18 cellular contexts compared by ENCODE assay signal in the genomic region with DNA sequence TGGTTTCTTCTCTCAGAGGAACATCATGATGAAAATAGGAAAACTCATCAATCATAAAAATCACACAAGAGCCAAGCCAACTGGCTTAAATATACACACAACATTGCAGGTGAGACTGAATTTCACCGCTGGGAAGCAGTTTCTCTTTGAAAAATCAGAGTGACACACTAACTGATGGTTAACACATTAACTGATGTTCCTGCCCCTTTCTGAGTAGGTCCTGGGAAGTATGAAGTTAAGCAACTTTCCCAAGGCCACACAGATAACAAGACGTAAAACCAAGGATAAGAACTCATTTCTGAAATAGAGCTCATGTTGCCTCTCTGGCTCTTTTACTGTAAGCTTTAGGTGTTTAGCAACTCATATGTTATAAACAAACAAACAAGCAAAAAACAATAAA.
DNase-seq lines count a peak whose midpoint lies in the region; ATAC-seq, FAIRE-seq and TF ChIP-seq lines count a peak whose summit lies in the region.
"Had no signal": no experiment of that assay in that cellular context is flagged by ENCODE, and none has a peak within 500 bp of the region (broad histone marks: within the 10 kb centered on the region; RNA-seq: fewer than 3 reads in every experiment).

No MANE protein-coding gene starts in this region.

- no peak overlapping the region for H3K18ac ChIP-seq in H1 (ENCODE audit: extremely low read depth, low read length)

- no peak overlapping the region for H2BK15ac ChIP-seq in H1 (ENCODE audit: low read length)

- no peak overlapping the region for H2BK5ac ChIP-seq in H1 (ENCODE audit: low read depth, low read length)

- TF ChIP-seq EP300 in H1 (IDR thresholded peaks at IDR 0.05; ENCODE audit: borderline replicate concordance in 1 of 2, low read depth in 2 of 2, low read length in 2 of 2) = no peak

- no peak overlapping the region for H3K4ac ChIP-seq in H1 (replicated peaks; ENCODE audit: insufficient read length, low read depth, low read length)

- H3K9me3 Mint-ChIP-seq in Caco-2 (ENCODE audit: unreplicated experiment) (peaks cover 20% of the 10 kb centered on the region), type B pancreatic cell (no peaks in the 10 kb centered on the region)

- H3K36me3 ChIP-seq in Caco-2 (ENCODE audit: control insufficient read depth, insufficient read depth, low read length) (no peaks in the 10 kb centered on the region), H1 (ENCODE audit: control insufficient read depth in 2 of 4, insufficient read depth in 4 of 4, low read length in 3 of 4) (no peaks in the 10 kb centered on the region)
- H3K36me3 ChIP-seq: BLaER1 treated with 17β-estradiol and CSF1 and Interleukin-3, amounts not matched to agents 10 nM and 100 nM had no signal

- no peak for ATAC-seq in HG02798 (IDR thresholded peaks at IDR 0.05; ENCODE audit: poor library complexity, unreplicated experiment)

- no peak overlapping the region for H2BK20ac ChIP-seq in H1 (ENCODE audit: low read length)

- no peak overlapping the region for H3K56ac ChIP-seq in H1 (replicated peaks; ENCODE audit: insufficient read length, low read depth, low read length)

- no peak overlapping the region for H4K5ac ChIP-seq in H1 (ENCODE audit: insufficient read length, low read depth, low read length)

- no peaks in the 10 kb centered on the region for H3K27me3 Mint-ChIP-seq in Caco-2 (ENCODE audit: insufficient read depth, unreplicated experiment)
- H3K27me3 Mint-ChIP-seq in type B pancreatic cell = no peaks in the 10 kb centered on the region
- H3K27me3 Mint-ChIP-seq: CD4-positive, CD25-positive, alpha-beta regulatory T cell had no signal

- no peaks in the 10 kb centered on the region for H3K9me3 ChIP-seq in Caco-2
- no peaks in the 10 kb centered on the region for H3K9me3 ChIP-seq in H1 (ENCODE audit: insufficient read depth in 2 of 2, low read depth in 1 of 2, low read length in 1 of 2)
- H3K9me3 ChIP-seq: BLaER1 treated with 17β-estradiol and CSF1 and Interleukin-3, amounts not matched to agents 10 nM and 100 nM had no signal

- no peak overlapping the region for H2AK5ac ChIP-seq in H1 (ENCODE audit: low read depth, low read length)

- H3K4me3 ChIP-seq in Caco-2 (ENCODE audit: low read depth, low read length) = no peak overlapping the region
- no peak overlapping the region for H3K4me3 ChIP-seq in H1 (ENCODE audit: extremely low read depth in 1 of 4, insufficient read depth in 2 of 4, low read depth in 3 of 4, low read length in 4 of 4)
- H3K4me3 ChIP-seq: BLaER1 treated with 17β-estradiol and CSF1 and Interleukin-3, amounts not matched to agents 10 nM and 100 nM had no signal

- POLR2A ChIA-PET in Caco-2 (lab: Charles Lee) = no interaction called here
- POLR2A ChIA-PET in H1 (lab: Charles Lee; ENCODE audit: partially characterized antibody) = interaction anchor here (0.7 kb wide), 1 partner anchor 148 kb away, joined by 3 read pairs; no protein-coding TSS in a partner anchor

- no peak overlapping the region for H2BK120ac ChIP-seq in H1 (replicated peaks; ENCODE audit: low read depth, low read length)

- H3K4me3 Mint-ChIP-seq in Caco-2 (ENCODE audit: unreplicated experiment) = peak overlapping the region; percentile 65
- H3K4me3 Mint-ChIP-seq in type B pancreatic cell = peak overlapping the region; percentile 13
- H3K4me3 Mint-ChIP-seq: CD4-positive, CD25-positive, alpha-beta regulatory T cell; HFFc6 had no signal

- H3K4me1 ChIP-seq in Caco-2 (peaks cover 11% of the 10 kb centered on the region), H1 (replicated peaks in 1 of 4; ENCODE audit: control insufficient read depth in 3 of 4, insufficient read depth in 4 of 4, low read length in 3 of 4) (peaks cover 0 to 13% (median 8%) of the 10 kb centered on the region in 4 experiments; a peak in 4 of 7 replicates)
- H3K4me1 ChIP-seq: BLaER1 treated with 17β-estradiol and CSF1 and Interleukin-3, amounts not matched to agents 10 nM and 100 nM had no signal

- H3K14ac ChIP-seq in H1 (ENCODE audit: insufficient read length) = no peak overlapping the region

- peak overlapping the region; percentile 7; the same call in 1 of the 2 replicates for H2AFZ ChIP-seq in H1 (ENCODE audit: low read length)

- H3K4me1 Mint-ChIP-seq in Caco-2 (ENCODE audit: low read depth, unreplicated experiment) = peaks cover 13% of the 10 kb centered on the region
- peaks cover 3% of the 10 kb centered on the region for H3K4me1 Mint-ChIP-seq in type B pancreatic cell (ENCODE audit: unreplicated experiment)
- H3K4me1 Mint-ChIP-seq: CD4-positive, CD25-positive, alpha-beta regulatory T cell had no signal

- CTCF ChIA-PET in Caco-2 (lab: Charles Lee) (no interaction called here), H1 (lab: Charles Lee; ENCODE audit: partially characterized antibody) (interaction anchor here (0.8 kb wide), 2 partner anchors 72 to 199 kb away, joined by 3 read pairs; no protein-coding TSS in a partner anchor)

- H3K36me3 Mint-ChIP-seq in Caco-2 (ENCODE audit: insufficient read depth, unreplicated experiment) (no peaks in the 10 kb centered on the region), type B pancreatic cell (no peaks in the 10 kb centered on the region)
- H3K36me3 Mint-ChIP-seq: CD4-positive, CD25-positive, alpha-beta regulatory T cell had no signal

- H3K27me3 ChIP-seq in Caco-2 (replicated peaks; ENCODE audit: control insufficient read depth, insufficient read depth, low read length) (no peaks in the 10 kb centered on the region), H1 (replicated peaks in 1 of 4; ENCODE audit: control insufficient read depth in 3 of 4, extremely low read depth in 1 of 4, insufficient read depth in 3 of 4, low read length in 3 of 4) (no peaks in the 10 kb centered on the region)

- H2BK12ac ChIP-seq in H1 (ENCODE audit: low read depth, low read length) = peak overlapping the region; percentile 64; the same call in 1 of the 2 replicates

- H3K4me2 ChIP-seq in H1 (ENCODE audit: insufficient read depth in 1 of 2, low read depth in 2 of 2, low read length in 2 of 2) = no peak overlapping the region
- H3K4me2 ChIP-seq: BLaER1 treated with 17β-estradiol and CSF1 and Interleukin-3, amounts not matched to agents 10 nM and 100 nM had no signal

- H3K9ac ChIP-seq in H1 (replicated peaks in 1 of 4; ENCODE audit: extremely low read depth in 1 of 4, low read depth in 3 of 4, low read length in 3 of 4) = no peak overlapping the region
- H3K9ac ChIP-seq: BLaER1 treated with 17β-estradiol and CSF1 and Interleukin-3, amounts not matched to agents 10 nM and 100 nM had no signal

- no peak for TF ChIP-seq RAD21 in H1 (IDR thresholded peaks at IDR 0.05 in 1 of 2, conservative IDR thresholded peaks at IDR 0.05 in 1 of 2; ENCODE audit: low read depth in 2 of 2, low read length in 2 of 2)

- no peak overlapping the region for H4K8ac ChIP-seq in H1 (ENCODE audit: extremely low read depth, insufficient read depth, low read length)

- H4K91ac ChIP-seq in H1 (replicated peaks; ENCODE audit: insufficient read length, low read length) = no peak overlapping the region

- H3K23ac ChIP-seq in H1 (ENCODE audit: insufficient read length) = no peak overlapping the region

- no peak for TF ChIP-seq POLR2A in H1 (IDR thresholded peaks at IDR 0.05; ENCODE audit: control extremely low read depth in 1 of 2, low read depth in 2 of 2, low read length in 2 of 2)

- no peak overlapping the region for H3K27ac Mint-ChIP-seq in Caco-2 (ENCODE audit: unreplicated experiment)
- H3K27ac Mint-ChIP-seq in type B pancreatic cell = peak overlapping the region; percentile 62
- H3K27ac Mint-ChIP-seq: CD4-positive, CD25-positive, alpha-beta regulatory T cell; HFFc6 had no signal

- H3K23me2 ChIP-seq in H1 (ENCODE audit: low read depth, low read length) = no peaks in the 10 kb centered on the region; the same call in 1 of the 2 replicates

- intact Hi-C loops in Caco-2 (cut with micrococcal nuclease; ENCODE audit: unreplicated experiment) = no loop called here

- TF ChIP-seq CTCF in Caco-2 (IDR thresholded peaks at IDR 0.05; ENCODE audit: insufficient read depth in 1 of 2, low read depth in 1 of 2, low read length in 1 of 2, severe bottlenecking in 1 of 2, unreplicated experiment in 1 of 2) (no peak), H1 (IDR thresholded peaks at IDR 0.05; ENCODE audit: control extremely low read depth in 1 of 3, insufficient read depth in 1 of 3, low read depth in 1 of 3, low read length in 3 of 3) (no peak), type B pancreatic cell (conservative IDR thresholded peaks at IDR 0.05) (no peak)

- BruUV-seq in Caco-2 (replicated peaks; lab: Mats Ljungman, UMichigan) = no TSS peak

- no peak overlapping the region for H3K27ac ChIP-seq in H1 (ENCODE audit: low read depth, low read length)
- H3K27ac ChIP-seq: 22Rv1; BLaER1 treated with 17β-estradiol and CSF1 and Interleukin-3, amounts not matched to agents 10 nM and 100 nM had no signal

- no peak for FAIRE-seq in H1 (lab: Jason Lieb, UNC)
- FAIRE-seq: G401.6, GM12891, HTR-8/SVneo had no signal

- no peaks in the 10 kb centered on the region for H3K79me1 ChIP-seq in H1 (ENCODE audit: low read depth, low read length)

- no peaks in the 10 kb centered on the region for H3K79me2 ChIP-seq in H1 (ENCODE audit: control insufficient read depth in 1 of 2, insufficient read depth in 2 of 2, low read length in 2 of 2)

- 89% methylated on average over 2 of the region's 2 CpGs; no CpG with 5 or more reads in 1 of the 2 experiments for WGBS in H1 (ENCODE audit: extremely low coverage in 1 of 2, insufficient coverage in 1 of 2, insufficient read length in 1 of 2, insufficient replicate concordance in 2 of 2, low coverage in 1 of 2, low lambda C conversion rate in 2 of 2, missing lambda C conversion rate in 1 of 2), 2 experiments

- no peaks in the 10 kb centered on the region for H4K20me1 ChIP-seq in H1 (replicated peaks in 1 of 2; ENCODE audit: control insufficient read depth in 1 of 2, insufficient read depth in 2 of 2, low read length in 2 of 2)
- H4K20me1 ChIP-seq: BLaER1 treated with 17β-estradiol and CSF1 and Interleukin-3, amounts not matched to agents 10 nM and 100 nM had no signal

- DNase-seq in Caco-2 = no peak
- no peak for DNase-seq in H1 (ENCODE audit: low read depth in 1 of 2, low spot score in 2 of 2)
- peak; percentile 8 for DNase-seq in left kidney (ENCODE audit: low read depth, low spot score)
- DNase-seq in type B pancreatic cell (ENCODE audit: extremely low spot score, unreplicated experiment) = no peak
- DNase-seq in putamen (ENCODE audit: low spot score) = no peak
- DNase-seq in COLO829 (ENCODE audit: low spot score) = no peak
- DNase-seq: AML-193; CD4-positive, CD25-positive, alpha-beta regulatory T cell; DMS79 treated with DMSO at 0.1 percent for 48 hours; EL; HCEC 1CT; HFFc6 had no signal

TF ChIP-seq in H1, 55 proteins besides CTCF, POLR2A, EP300 and RAD21 (continues in another document):
- no peak for TF ChIP-seq CBX8 (IDR thresholded peaks at IDR 0.05; ENCODE audit: borderline replicate concordance, low read depth, low read length)
- no peak for TF ChIP-seq JUND (IDR thresholded peaks at IDR 0.05; ENCODE audit: low read length)
- TF ChIP-seq SAP30 (IDR thresholded peaks at IDR 0.05; ENCODE audit: insufficient read depth, insufficient replicate concordance, low read length) = no peak
- TF ChIP-seq GTF2F1 (IDR thresholded peaks at IDR 0.05; ENCODE audit: borderline replicate concordance, low read depth, low read length) = no peak
